Comparison of ENCODE assay signal across 21 cellular contexts in the genomic region with DNA sequence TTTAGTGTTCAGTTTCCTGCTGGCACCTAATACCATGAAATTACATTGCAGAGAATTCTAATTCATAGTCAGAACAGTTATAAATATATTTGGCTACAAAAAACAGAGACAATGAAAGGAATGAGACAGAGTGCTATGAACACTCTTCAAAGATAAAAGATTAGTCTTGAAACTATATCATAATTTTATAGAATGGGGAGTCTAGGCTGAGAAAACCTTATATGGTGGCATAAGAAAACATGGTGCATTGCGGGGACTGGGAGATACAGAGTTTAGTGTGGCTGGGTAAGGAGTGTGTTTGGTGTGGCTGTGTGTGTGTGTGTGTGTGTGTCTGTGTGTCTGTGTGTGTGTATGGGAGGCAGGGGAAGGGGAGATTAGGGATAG.
DNase-seq lines count a peak whose midpoint lies in the region; ATAC-seq, FAIRE-seq and TF ChIP-seq lines count a peak whose summit lies in the region.
"Had no signal": no experiment of that assay in that cellular context is flagged by ENCODE, and none has a peak within 500 bp of the region (broad histone marks: within the 10 kb centered on the region; RNA-seq: fewer than 3 reads in every experiment).

No MANE protein-coding gene starts in this region.

- TF ChIP-seq POLR2A in vagina (IDR thresholded peaks at IDR 0.05): no peak

- H3K4me1 Mint-ChIP-seq in CD4-positive, alpha-beta T cell (ENCODE audit: low read depth): peaks cover 70% of the 10 kb centered on the region
- H3K4me1 Mint-ChIP-seq in Calu3 (ENCODE audit: low read depth, unreplicated experiment): peaks cover 53% of the 10 kb centered on the region
- peaks cover 26 to 76% (median 72%) of the 10 kb centered on the region in 7 donors for H3K4me1 Mint-ChIP-seq in naive thymus-derived CD4-positive, alpha-beta T cell
- peaks cover 2% of the 10 kb centered on the region for H3K4me1 Mint-ChIP-seq in endothelial cell (ENCODE audit: unreplicated experiment)

- no TSS peak for BruUV-seq in Calu3 (replicated peaks; lab: Mats Ljungman, UMichigan)

- DNase-seq in CD4-positive, alpha-beta T cell: no peak
- no peak for DNase-seq in Calu3
- DNase-seq in activated naive CD4-positive, alpha-beta T cell treated with anti-CD3 and anti-CD28 coated beads, Interleukin-2, amount 50 U/mL, for 72 hours (ENCODE audit: low spot score in 2 of 2): no peak
- DNase-seq in naive thymus-derived CD4-positive, alpha-beta T cell: no peak
- no peak for DNase-seq in frontal cortex (ENCODE audit: low spot score in 2 of 2)
- no peak for DNase-seq in vagina (ENCODE audit: extremely low spot score in 2 of 2)
- no peak for DNase-seq in stimulated activated CD4-positive, alpha-beta T cell treated with anti-CD3 and anti-CD28 coated beads, Interleukin-12 subunit alpha, Interleukin-12 subunit beta, amount 100 ng/mL, for 4 hours
- DNase-seq in endothelial cell (ENCODE audit: low spot score): no peak
- DNase-seq: activated CD4-positive, alpha-beta T cell treated with anti-CD3 and anti-CD28 coated beads for 1 hour; BE2C; DMS153; esophagus squamous epithelium; left ventricle myocardium superior; NCI-H1694; NCI-H345; spleen; upper lobe of left lung had no signal

- POLR2A ChIA-PET in CD4-positive, alpha-beta T cell (lab: Charles Lee): interaction anchor here (0.9 to 3.8 kb wide), 6 partner anchors 12 to 318 kb away, joined by 3 to 19 read pairs (median 5); no protein-coding TSS in a partner anchor
- POLR2A ChIA-PET in naive thymus-derived CD4-positive, alpha-beta T cell (lab: Charles Lee): interaction anchor here (0.8 to 2.4 kb wide), 5 partner anchors 10 to 90 kb away, joined by 3 to 9 read pairs (median 6); no protein-coding TSS in a partner anchor

- H3K4me3 Mint-ChIP-seq in CD4-positive, alpha-beta T cell: peak overlapping the region; percentile 46
- H3K4me3 Mint-ChIP-seq in Calu3 (ENCODE audit: low read depth, unreplicated experiment): no peak overlapping the region
- peak overlapping the region; percentile 3 to 80 (median 55) for H3K4me3 Mint-ChIP-seq in naive thymus-derived CD4-positive, alpha-beta T cell
- no peak overlapping the region for H3K4me3 Mint-ChIP-seq in endothelial cell (ENCODE audit: unreplicated experiment)
- H3K4me3 Mint-ChIP-seq: brain had no signal

- CTCF ChIA-PET in CD4-positive, alpha-beta T cell (lab: Charles Lee): interaction anchor here (0.8 to 1.0 kb wide), 3 partner anchors 12 to 98 kb away, joined by 3 read pairs; no protein-coding TSS in a partner anchor
- CTCF ChIA-PET in Calu3 (lab: Charles Lee): interaction anchor here (2.4 kb wide), 1 partner anchor 12 kb away, joined by 5 read pairs; no protein-coding TSS in a partner anchor
- CTCF ChIA-PET in naive thymus-derived CD4-positive, alpha-beta T cell (lab: Charles Lee): interaction anchor here (1.2 to 2.8 kb wide), 3 partner anchors 12 to 70 kb away, joined by 5 to 16 read pairs (median 6); no protein-coding TSS in a partner anchor

- H3K27ac Mint-ChIP-seq in CD4-positive, alpha-beta T cell: peak overlapping the region; percentile 57
- H3K27ac Mint-ChIP-seq in Calu3 (ENCODE audit: unreplicated experiment): peak overlapping the region; percentile 35
- peak overlapping the region; percentile 93 to 97 for H3K27ac Mint-ChIP-seq in activated naive CD4-positive, alpha-beta T cell treated with anti-CD3 and anti-CD28 coated beads, Interleukin-2, amount 50 U/mL, for 72 hours
- H3K27ac Mint-ChIP-seq in naive thymus-derived CD4-positive, alpha-beta T cell: peak overlapping the region; percentile 2 to 86 (median 76)
- H3K27ac Mint-ChIP-seq in endothelial cell (ENCODE audit: unreplicated experiment): no peak overlapping the region

- no peak for ATAC-seq in CD4-positive, alpha-beta T cell (ENCODE audit: poor library complexity)
- peak in 1 of 2 donors; percentile 64 for ATAC-seq in activated naive CD4-positive, alpha-beta T cell treated with anti-CD3 and anti-CD28 coated beads, Interleukin-2, amount 50 U/mL, for 72 hours
- no peak for ATAC-seq in naive thymus-derived CD4-positive, alpha-beta T cell
- ATAC-seq: HepG2, Right ventricle myocardium inferior had no signal

- peaks cover 28 to 33% of the 10 kb centered on the region in 2 donors for H3K4me1 ChIP-seq in naive thymus-derived CD4-positive, alpha-beta T cell (ENCODE audit: control insufficient read depth in 2 of 2, insufficient read depth in 2 of 2, low read length in 2 of 2)
- H3K4me1 ChIP-seq in vagina: no peaks in the 10 kb centered on the region
- H3K4me1 ChIP-seq: BE2C, esophagus squamous epithelium had no signal

- no peaks in the 10 kb centered on the region for H3K36me3 ChIP-seq in naive thymus-derived CD4-positive, alpha-beta T cell (ENCODE audit: control insufficient read depth in 2 of 3, insufficient read depth in 3 of 3, low read length in 3 of 3)
- no peaks in the 10 kb centered on the region for H3K36me3 ChIP-seq in vagina
- H3K36me3 ChIP-seq: BE2C, esophagus squamous epithelium, spleen, upper lobe of left lung had no signal

- no peak overlapping the region for H3K27ac ChIP-seq in CD4-positive, alpha-beta T cell (ENCODE audit: low read depth, low read length)
- H3K27ac ChIP-seq in naive thymus-derived CD4-positive, alpha-beta T cell (ENCODE audit: low read depth, low read length): no peak overlapping the region
- H3K27ac ChIP-seq in vagina: no peak overlapping the region
- H3K27ac ChIP-seq: esophagus squamous epithelium had no signal

- H3K27me3 Mint-ChIP-seq in CD4-positive, alpha-beta T cell: no peaks in the 10 kb centered on the region
- H3K27me3 Mint-ChIP-seq in Calu3 (ENCODE audit: unreplicated experiment): no peaks in the 10 kb centered on the region
- H3K27me3 Mint-ChIP-seq in naive thymus-derived CD4-positive, alpha-beta T cell: peaks cover 0 to 3% (median 0%) of the 10 kb centered on the region in 5 donors
- H3K27me3 Mint-ChIP-seq in endothelial cell (ENCODE audit: unreplicated experiment): peaks cover 1% of the 10 kb centered on the region

- H3K9me3 ChIP-seq in CD4-positive, alpha-beta T cell (ENCODE audit: control insufficient read depth, low read length): peaks cover 8% of the 10 kb centered on the region
- H3K9me3 ChIP-seq in naive thymus-derived CD4-positive, alpha-beta T cell (ENCODE audit: control insufficient read depth in 2 of 3, low read length in 3 of 3): no peaks in the 10 kb centered on the region
- no peaks in the 10 kb centered on the region for H3K9me3 ChIP-seq in vagina
- H3K9me3 ChIP-seq: BE2C had no signal

- H3K9me3 Mint-ChIP-seq in CD4-positive, alpha-beta T cell: peaks cover 8% of the 10 kb centered on the region
- H3K9me3 Mint-ChIP-seq in Calu3 (ENCODE audit: low read depth, unreplicated experiment) (peaks cover 2% of the 10 kb centered on the region), endothelial cell (ENCODE audit: unreplicated experiment) (no peaks in the 10 kb centered on the region)
- H3K9me3 Mint-ChIP-seq in activated naive CD4-positive, alpha-beta T cell treated with anti-CD3 and anti-CD28 coated beads, Interleukin-2, amount 50 U/mL, for 72 hours: peaks cover 6 to 29% of the 10 kb centered on the region in 2 donors
- peaks cover 3 to 44% (median 19%) of the 10 kb centered on the region in 11 donors for H3K9me3 Mint-ChIP-seq in naive thymus-derived CD4-positive, alpha-beta T cell

- peaks cover 5% of the 10 kb centered on the region for H3K36me3 Mint-ChIP-seq in CD4-positive, alpha-beta T cell (ENCODE audit: low read depth)
- H3K36me3 Mint-ChIP-seq in Calu3 (ENCODE audit: insufficient read depth, unreplicated experiment): peaks cover 14% of the 10 kb centered on the region
- H3K36me3 Mint-ChIP-seq in activated naive CD4-positive, alpha-beta T cell treated with anti-CD3 and anti-CD28 coated beads, Interleukin-2, amount 50 U/mL, for 72 hours: peaks cover 15 to 49% of the 10 kb centered on the region in 2 donors
- H3K36me3 Mint-ChIP-seq in naive thymus-derived CD4-positive, alpha-beta T cell: peaks cover 7 to 37% (median 14%) of the 10 kb centered on the region in 5 donors
- peaks cover 6% of the 10 kb centered on the region for H3K36me3 Mint-ChIP-seq in endothelial cell (ENCODE audit: low read depth, unreplicated experiment)

- no peak for FAIRE-seq in frontal cortex (lab: Jason Lieb, UNC)
- FAIRE-seq: HepG2 had no signal

- no peak for TF ChIP-seq CTCF in CD4-positive, alpha-beta T cell (IDR thresholded peaks at IDR 0.05)
- TF ChIP-seq CTCF in Calu3 (IDR thresholded peaks at IDR 0.05; ENCODE audit: unreplicated experiment): no peak
- TF ChIP-seq CTCF in vagina (IDR thresholded peaks at IDR 0.05): no peak
- no peak for TF ChIP-seq CTCF in endothelial cell (IDR thresholded peaks at IDR 0.05; ENCODE audit: unreplicated experiment)

- no peak overlapping the region for H3K4me3 ChIP-seq in naive thymus-derived CD4-positive, alpha-beta T cell (ENCODE audit: low read length)
- no peak overlapping the region for H3K4me3 ChIP-seq in vagina
- H3K4me3 ChIP-seq: dorsolateral prefrontal cortex, esophagus squamous epithelium, spleen, upper lobe of left lung had no signal

- H3K27me3 ChIP-seq in CD4-positive, alpha-beta T cell (ENCODE audit: control insufficient read depth, insufficient read depth, low read length): no peaks in the 10 kb centered on the region
- H3K27me3 ChIP-seq in naive thymus-derived CD4-positive, alpha-beta T cell (ENCODE audit: control insufficient read depth in 2 of 2, insufficient read depth in 2 of 2, low read length in 2 of 2): no peaks in the 10 kb centered on the region
- no peaks in the 10 kb centered on the region for H3K27me3 ChIP-seq in vagina
- H3K27me3 ChIP-seq: BE2C, dorsolateral prefrontal cortex, esophagus squamous epithelium, spleen, upper lobe of left lung had no signal

- intact Hi-C loops in CD4-positive, alpha-beta T cell (cut with DNase I, micrococcal nuclease): loop anchor here in 1 of 2 experiments (5.0 kb wide), 2 partner anchors 61 to 91 kb away; no protein-coding TSS in a partner anchor
- intact Hi-C loops in Calu3 (cut with micrococcal nuclease; ENCODE audit: unreplicated experiment): no loop called here
- intact Hi-C loops in naive thymus-derived CD4-positive, alpha-beta T cell (cut with micrococcal nuclease): loop anchor here in 1 of 2 donors (2.0 to 5.0 kb wide), 4 partner anchors 20 to 226 kb away; no protein-coding TSS in a partner anchor
- intact Hi-C loops in vagina (cut with DNase I): no loop called here

Comparison
In these comparisons a context has a peak if more than half of its experiments do, and no peak if none do; other contexts are left out.
1. H3K4me3 Mint-ChIP-seq: peak in CD4-positive, alpha-beta T cell (single experiment) and naive thymus-derived CD4-positive, alpha-beta T cell (10 of 10); none in Calu3 (single experiment) and endothelial cell (single experiment).